In genomic region chr16:29696881-29697331, GRCh38 we compare ENCODE assay signal across 27 cellular contexts. TPM values are rescaled to one million over a fixed set of nuclear protein-coding genes. Genes with fewer than 3 reads are reported as not detected.
"Had no signal": no experiment of that assay in that cellular context is flagged by ENCODE, and none has a peak within 500 bp of the region (broad histone marks: within the 10 kb centered on the region; RNA-seq: fewer than 3 reads in every experiment).

No MANE protein-coding gene starts in this region.

- H3K9me3 ChIP-seq: esophagus squamous epithelium, gastroesophageal sphincter, mucosa of descending colon, pancreas, psoas muscle, sigmoid colon, testis, upper lobe of right lung had no signal

- DNase-seq: central memory CD4-positive, alpha-beta T cell; cortex of kidney; dorsolateral prefrontal cortex; effector CD8-positive, alpha-beta T cell; esophagus squamous epithelium; foreskin fibroblast; glutamatergic neuron; left colon; mammary epithelial cell; naive thymus-derived CD8-positive, alpha-beta T cell; psoas muscle; retina; sigmoid colon; stimulated activated CD4-positive, alpha-beta T cell treated with anti-CD3 and anti-CD28 coated beads, Interleukin-2, amount 100 ng/mL, for 24 hours; stimulated activated CD4-positive, alpha-beta T cell treated with anti-CD3 and anti-CD28 coated beads, Interleukin-4, amount 100 ng/mL, for 4 hours; stimulated activated naive B cell treated with anti-CD40 and anti-IgM and Interleukin-4, amounts not matched to agents 10 μg/mL and 1 μg/mL and 100 μg/mL, for 72 hours; stimulated activated naive CD8-positive, alpha-beta T cell treated with anti-CD3 and anti-CD28 coated beads, Interleukin-15, amount 100 ng/mL, for 72 hours; testis; upper lobe of right lung had no signal

- H3K4me3 Mint-ChIP-seq: naive thymus-derived CD8-positive, alpha-beta T cell; stimulated activated naive B cell treated with anti-CD40 and anti-IgM and Interleukin-4, amounts not matched to agents 10 μg/mL and 1 μg/mL and 100 μg/mL, for 72 hours; stimulated activated naive CD8-positive, alpha-beta T cell treated with anti-CD3 and anti-CD28 coated beads, Interleukin-15, amount 100 ng/mL, for 72 hours had no signal

- H3K27ac Mint-ChIP-seq: stimulated activated naive B cell treated with anti-CD40 and anti-IgM and Interleukin-4, amounts not matched to agents 10 μg/mL and 1 μg/mL and 100 μg/mL, for 72 hours; stimulated activated naive CD8-positive, alpha-beta T cell treated with anti-CD3 and anti-CD28 coated beads, Interleukin-15, amount 100 ng/mL, for 72 hours had no signal

- H3K36me3 Mint-ChIP-seq: naive thymus-derived CD8-positive, alpha-beta T cell had no signal

- H3K36me3 ChIP-seq: esophagus squamous epithelium, gastroesophageal sphincter, pancreas, sigmoid colon, upper lobe of right lung had no signal

- H3K27me3 ChIP-seq: dorsolateral prefrontal cortex, gastroesophageal sphincter, pancreas, sigmoid colon, testis, tibial nerve, upper lobe of right lung had no signal

- ATAC-seq: gastroesophageal sphincter; left colon; mucosa of descending colon; naive thymus-derived CD8-positive, alpha-beta T cell; pancreas; psoas muscle; stimulated activated naive B cell treated with anti-CD40 and anti-IgM and Interleukin-4, amounts not matched to agents 10 μg/mL and 1 μg/mL and 100 μg/mL, for 72 hours; stimulated activated naive CD8-positive, alpha-beta T cell treated with anti-CD3 and anti-CD28 coated beads, Interleukin-15, amount 100 ng/mL, for 72 hours; upper lobe of right lung had no signal

- H3K27ac ChIP-seq: dorsolateral prefrontal cortex, epithelial cell of prostate, esophagus squamous epithelium, gastroesophageal sphincter, pancreas, psoas muscle, sigmoid colon, skin epidermis, testis, tibial nerve, upper lobe of right lung had no signal

- H3K9me3 Mint-ChIP-seq: naive thymus-derived CD8-positive, alpha-beta T cell; stimulated activated naive CD8-positive, alpha-beta T cell treated with anti-CD3 and anti-CD28 coated beads, Interleukin-15, amount 100 ng/mL, for 72 hours had no signal

- H3K4me1 ChIP-seq: pancreas, psoas muscle, testis, tibial nerve, upper lobe of right lung had no signal

- H3K27me3 Mint-ChIP-seq: stimulated activated naive B cell treated with anti-CD40 and anti-IgM and Interleukin-4, amounts not matched to agents 10 μg/mL and 1 μg/mL and 100 μg/mL, for 72 hours; stimulated activated naive CD8-positive, alpha-beta T cell treated with anti-CD3 and anti-CD28 coated beads, Interleukin-15, amount 100 ng/mL, for 72 hours had no signal

- H3K4me3 ChIP-seq: dorsolateral prefrontal cortex, esophagus squamous epithelium, gastroesophageal sphincter, mucosa of descending colon, pancreas, psoas muscle, sigmoid colon, skin epidermis, testis, tibial nerve, upper lobe of right lung had no signal

RNA-seq across cellular contexts. Expression of gene SPN, which starts 33.9 kb away (rescaled TPM):
- total RNA-seq: mammary epithelial cell had no signal
- polyA plus RNA-seq: mammary epithelial cell had no signal

RNA-seq across cellular contexts. Expression of gene C16orf54, which starts 48.9 kb away (rescaled TPM):
- total RNA-seq: kidney epithelial cell, mammary epithelial cell had no signal
- polyA plus RNA-seq: mammary epithelial cell, neural cell had no signal
